ENCODE assay signal across 16 cellular contexts in genomic region chr11:66243816-66244215, GRCh38. TPM values are rescaled to one million over a fixed set of nuclear protein-coding genes. Genes with fewer than 3 reads are reported as not detected.
DNase-seq lines count a peak whose midpoint lies in the region; ATAC-seq and TF ChIP-seq lines count a peak whose summit lies in the region.
"Had no signal": no experiment of that assay in that cellular context is flagged by ENCODE, and none has a peak within 500 bp of the region (broad histone marks: within the 10 kb centered on the region; RNA-seq: fewer than 3 reads in every experiment).

No MANE protein-coding gene starts in this region.

- H3K79me2 ChIP-seq in neural progenitor cell (ENCODE audit: low read depth), result no peaks in the 10 kb centered on the region

- H3K4me1 ChIP-seq in CD8-positive, alpha-beta memory T cell (ENCODE audit: insufficient read depth, low read length), result no peaks in the 10 kb centered on the region
- peaks cover 5% of the 10 kb centered on the region; the same call in 1 of the 2 replicates for H3K4me1 ChIP-seq in HUES6 (ENCODE audit: control insufficient read depth, insufficient read depth, low read length)
- H3K4me1 ChIP-seq in neural progenitor cell, result no peaks in the 10 kb centered on the region

- H3K36me3 Mint-ChIP-seq in CD8-positive, alpha-beta memory T cell, result peaks cover 0 to 81% (median 5%) of the 10 kb centered on the region in 3 donors
- peaks cover 7% of the 10 kb centered on the region for H3K36me3 Mint-ChIP-seq in activated naive CD8-positive, alpha-beta T cell treated with anti-CD3 and anti-CD28 coated beads, Interleukin-2, amount 10 ng/mL, durations not matched to agents 7 days and 5 days
- peaks cover 9% of the 10 kb centered on the region for H3K36me3 Mint-ChIP-seq in neural progenitor cell

- H2AFZ ChIP-seq in neural progenitor cell (replicated peaks), result no peak overlapping the region

- no peaks in the 10 kb centered on the region for H4K20me1 ChIP-seq in neural progenitor cell (ENCODE audit: low read depth)

- no peaks in the 10 kb centered on the region for H3K9me3 ChIP-seq in CD8-positive, alpha-beta memory T cell (ENCODE audit: low read length)
- H3K9me3 ChIP-seq in HUES6 (ENCODE audit: control insufficient read depth, insufficient read depth, low read depth, low read length) (no peaks in the 10 kb centered on the region), neural progenitor cell (ENCODE audit: low read depth) (no peaks in the 10 kb centered on the region)

- H3K4me1 Mint-ChIP-seq in CD8-positive, alpha-beta memory T cell, result no peaks in the 10 kb centered on the region
- H3K4me1 Mint-ChIP-seq in activated naive CD8-positive, alpha-beta T cell treated with anti-CD3 and anti-CD28 coated beads, Interleukin-2, amount 10 ng/mL, durations not matched to agents 7 days and 5 days, result peaks cover 8% of the 10 kb centered on the region
- H3K4me1 Mint-ChIP-seq in neural progenitor cell, result peaks cover 7% of the 10 kb centered on the region

- no peaks in the 10 kb centered on the region for H3K27me3 Mint-ChIP-seq in CD8-positive, alpha-beta memory T cell
- no peaks in the 10 kb centered on the region for H3K27me3 Mint-ChIP-seq in activated naive CD8-positive, alpha-beta T cell treated with anti-CD3 and anti-CD28 coated beads, Interleukin-2, amount 10 ng/mL, durations not matched to agents 7 days and 5 days
- peaks cover 12% of the 10 kb centered on the region for H3K27me3 Mint-ChIP-seq in neural progenitor cell (ENCODE audit: insufficient read depth, low read depth)
- H3K27me3 Mint-ChIP-seq: B cell had no signal

- no peak for TF ChIP-seq CTCF in neural progenitor cell (IDR thresholded peaks at IDR 0.05)

- no peak for DNase-seq in CD8-positive, alpha-beta memory T cell
- no peak for DNase-seq in activated naive CD8-positive, alpha-beta T cell treated with anti-CD3 and anti-CD28 coated beads, Interleukin-2, amount 10 ng/mL, durations not matched to agents 7 days and 5 days
- DNase-seq in neural progenitor cell (ENCODE audit: low spot score) (no peak), SHP77 (lab: John Stamatoyannopoulos, UW) (no peak), DMS53 treated with DMSO at 0.1 percent for 48 hours (lab: John Stamatoyannopoulos, UW; ENCODE audit: unreplicated experiment) (no peak), KG1 (lab: John Stamatoyannopoulos, UW) (no peak)
- DNase-seq: MM.1S; NCI-H1694 treated with DMSO at 0.1 percent for 48 hours; NCI-H345; posterior cingulate gyrus; stimulated activated CD4-positive, alpha-beta T cell treated with anti-CD3 and anti-CD28 coated beads, Interleukin-4, amount 100 ng/mL, for 1 hour; SW 1271 had no signal

- H3K27me3 ChIP-seq in CD8-positive, alpha-beta memory T cell (ENCODE audit: insufficient read depth, low read length, poor library complexity, severe bottlenecking), result no peaks in the 10 kb centered on the region
- H3K27me3 ChIP-seq in HUES6 (ENCODE audit: control insufficient read depth, insufficient read depth, low read length) (no peaks in the 10 kb centered on the region), neural progenitor cell (no peaks in the 10 kb centered on the region)

- peak overlapping the region in 6 of 8 donors; percentile 20 to 92 (median 60) for H3K27ac Mint-ChIP-seq in CD8-positive, alpha-beta memory T cell
- H3K27ac Mint-ChIP-seq in activated naive CD8-positive, alpha-beta T cell treated with anti-CD3 and anti-CD28 coated beads, Interleukin-2, amount 10 ng/mL, durations not matched to agents 7 days and 5 days, result peak overlapping the region; percentile 73
- peak overlapping the region; percentile 87 for H3K27ac Mint-ChIP-seq in neural progenitor cell

- H3K4me3 ChIP-seq in CD8-positive, alpha-beta memory T cell (ENCODE audit: low read length), result no peak overlapping the region
- H3K4me3 ChIP-seq in HUES6 (ENCODE audit: low read depth, low read length) (no peak overlapping the region), neural progenitor cell (no peak overlapping the region)

- H3K4me3 Mint-ChIP-seq in CD8-positive, alpha-beta memory T cell, result no peak overlapping the region
- no peak overlapping the region for H3K4me3 Mint-ChIP-seq in activated naive CD8-positive, alpha-beta T cell treated with anti-CD3 and anti-CD28 coated beads, Interleukin-2, amount 10 ng/mL, durations not matched to agents 7 days and 5 days
- no peak overlapping the region for H3K4me3 Mint-ChIP-seq in neural progenitor cell
- H3K4me3 Mint-ChIP-seq: B cell had no signal

- POLR2A ChIA-PET in CD8-positive, alpha-beta memory T cell (lab: Charles Lee), result interaction anchor here (0.5 kb wide), 1 partner anchor 451 kb away, joined by 4 read pairs; no protein-coding TSS in a partner anchor
- POLR2A ChIA-PET in activated naive CD8-positive, alpha-beta T cell treated with anti-CD3 and anti-CD28 coated beads, Interleukin-2, amount 10 ng/mL, durations not matched to agents 7 days and 5 days (lab: Charles Lee), result no interaction called here

- H3K27ac ChIP-seq in CD8-positive, alpha-beta memory T cell (ENCODE audit: low read depth, low read length), result no peak overlapping the region
- H3K27ac ChIP-seq in HUES6 (ENCODE audit: low read depth, low read length), result no peak overlapping the region
- H3K27ac ChIP-seq in neural progenitor cell, result no peak overlapping the region

- peak; percentile 32 for ATAC-seq in activated naive CD8-positive, alpha-beta T cell treated with anti-CD3 and anti-CD28 coated beads, Interleukin-2, amount 10 ng/mL, durations not matched to agents 7 days and 5 days (ENCODE audit: low read depth)

- CTCF ChIA-PET in CD8-positive, alpha-beta memory T cell (lab: Charles Lee), result no interaction called here

- H3K4me2 ChIP-seq in neural progenitor cell, result no peak overlapping the region

- H3K36me3 ChIP-seq in CD8-positive, alpha-beta memory T cell (ENCODE audit: insufficient read depth, low read length), result peaks cover 28% of the 10 kb centered on the region
- H3K36me3 ChIP-seq in HUES6 (ENCODE audit: control insufficient read depth, insufficient read depth, low read length), result peaks cover 23% of the 10 kb centered on the region
- no peaks in the 10 kb centered on the region for H3K36me3 ChIP-seq in neural progenitor cell

- H3K9me3 Mint-ChIP-seq in CD8-positive, alpha-beta memory T cell, result no peaks in the 10 kb centered on the region
- no peaks in the 10 kb centered on the region for H3K9me3 Mint-ChIP-seq in activated naive CD8-positive, alpha-beta T cell treated with anti-CD3 and anti-CD28 coated beads, Interleukin-2, amount 10 ng/mL, durations not matched to agents 7 days and 5 days
- no peaks in the 10 kb centered on the region for H3K9me3 Mint-ChIP-seq in neural progenitor cell

- no peaks in the 10 kb centered on the region for H3F3A ChIP-seq in neural progenitor cell (ENCODE audit: low read depth)

- H3K9ac ChIP-seq in HUES6 (ENCODE audit: low read length), result peak overlapping the region; percentile 16
- no peak overlapping the region for H3K9ac ChIP-seq in neural progenitor cell

RNA-seq across cellular contexts. Expression of gene KLC2, which starts 13.7 kb away (rescaled TPM):
- total RNA-seq in CD8-positive, alpha-beta memory T cell, result 10 to 100 TPM; 61.6 to 65.9 TPM
- 11.9 TPM for polyA plus RNA-seq in CD8-positive, alpha-beta memory T cell
- total RNA-seq in activated naive CD8-positive, alpha-beta T cell treated with anti-CD3 and anti-CD28 coated beads, Interleukin-2, amount 10 ng/mL, durations not matched to agents 7 days and 5 days, result 10 to 100 TPM; 39.3 to 41.9 TPM
- 10.6 and 38.2 TPM in 2 replicates for total RNA-seq in neural progenitor cell (ENCODE audit: low replicate concordance)

RNA-seq across cellular contexts. Expression of gene RAB1B, which starts 24.6 kb away (rescaled TPM):
- total RNA-seq in CD8-positive, alpha-beta memory T cell, result 100 to 1,000 TPM; 119 to 125 TPM
- 18.6 TPM for polyA plus RNA-seq in CD8-positive, alpha-beta memory T cell
- 100 to 1,000 TPM; 136 to 145 TPM for total RNA-seq in activated naive CD8-positive, alpha-beta T cell treated with anti-CD3 and anti-CD28 coated beads, Interleukin-2, amount 10 ng/mL, durations not matched to agents 7 days and 5 days
- total RNA-seq in neural progenitor cell (ENCODE audit: low replicate concordance), result 54.0 and 85.5 TPM in 2 replicates

RNA-seq across cellular contexts. Expression of gene CNIH2, which starts 34.2 kb away (rescaled TPM):
- total RNA-seq in CD8-positive, alpha-beta memory T cell, result 1 to 10 TPM; 2.7 to 2.8 TPM
- not detected for polyA plus RNA-seq in CD8-positive, alpha-beta memory T cell
- 1 to 10 TPM; 2.1 to 2.7 TPM for total RNA-seq in activated naive CD8-positive, alpha-beta T cell treated with anti-CD3 and anti-CD28 coated beads, Interleukin-2, amount 10 ng/mL, durations not matched to agents 7 days and 5 days
- total RNA-seq in neural progenitor cell (ENCODE audit: low replicate concordance), result 5.6 and 5.7 TPM in 2 replicates
- total RNA-seq: liver, skeletal muscle tissue had no signal

RNA-seq across cellular contexts. Expression of gene YIF1A, which starts 45.1 kb away (rescaled TPM):
- 10 to 100 TPM; 96.5 to 97.3 TPM for total RNA-seq in CD8-positive, alpha-beta memory T cell
- 61.7 TPM for polyA plus RNA-seq in CD8-positive, alpha-beta memory T cell
- total RNA-seq in activated naive CD8-positive, alpha-beta T cell treated with anti-CD3 and anti-CD28 coated beads, Interleukin-2, amount 10 ng/mL, durations not matched to agents 7 days and 5 days, result 10 to 100 TPM; 44.5 to 45.5 TPM
- 19.0 and 41.0 TPM in 2 replicates for total RNA-seq in neural progenitor cell (ENCODE audit: low replicate concordance)

RNA-seq across cellular contexts. Expression of gene TMEM151A, which starts 47.9 kb away (rescaled TPM):
- total RNA-seq in CD8-positive, alpha-beta memory T cell, result not detected
- not detected for polyA plus RNA-seq in CD8-positive, alpha-beta memory T cell
- total RNA-seq in activated naive CD8-positive, alpha-beta T cell treated with anti-CD3 and anti-CD28 coated beads, Interleukin-2, amount 10 ng/mL, durations not matched to agents 7 days and 5 days, result not detected
- 0.03 TPM in 1 of 2 replicates, not detected in the other for total RNA-seq in neural progenitor cell (ENCODE audit: low replicate concordance)
- total RNA-seq: skeletal muscle tissue had no signal
